ENCODE assay signal across 24 cellular contexts in the genomic region with DNA sequence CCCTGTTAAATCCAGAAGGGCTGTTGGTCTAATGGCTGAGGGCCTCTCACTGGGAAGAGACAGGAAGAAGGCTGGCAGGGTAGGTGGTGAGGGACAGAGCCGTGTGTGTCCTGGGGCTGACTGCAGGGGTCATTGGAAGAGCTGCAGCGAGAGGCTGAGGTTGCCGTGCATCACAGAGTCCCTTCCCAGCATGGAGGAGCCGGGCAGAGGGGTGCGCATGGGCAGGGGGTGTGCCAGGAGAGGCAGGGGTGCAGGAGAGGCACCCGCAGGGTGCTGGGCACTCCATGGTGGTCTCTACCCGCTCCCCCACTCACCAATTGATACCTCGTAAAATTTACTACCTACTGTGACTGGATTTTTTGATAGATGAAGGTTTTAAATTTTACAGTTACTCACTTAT.
DNase-seq lines count a peak whose midpoint lies in the region; ATAC-seq, FAIRE-seq and TF ChIP-seq lines count a peak whose summit lies in the region.
"Had no signal": no experiment of that assay in that cellular context is flagged by ENCODE, and none has a peak within 500 bp of the region (broad histone marks: within the 10 kb centered on the region; RNA-seq: fewer than 3 reads in every experiment).

No MANE protein-coding gene starts in this region.

- CTCF ChIA-PET in HEK293 (lab: Yijun Ruan, JAX), result no interaction called here

- H4K8ac ChIP-seq in neuronal stem cell (ENCODE audit: low read depth, low read length), result no peak overlapping the region

- H3K4me1 ChIP-seq in HEK293 (ENCODE audit: control insufficient read depth, insufficient read depth, low read length) (no peaks in the 10 kb centered on the region), kidney (ENCODE audit: control insufficient read depth in 1 of 2, insufficient read depth in 1 of 2, low read depth in 1 of 2, low read length in 2 of 2) (no peaks in the 10 kb centered on the region), neuronal stem cell (ENCODE audit: control insufficient read depth in 2 of 2, insufficient read depth in 1 of 2, low read depth in 1 of 2, low read length in 2 of 2) (no peaks in the 10 kb centered on the region)
- H3K4me1 ChIP-seq: BLaER1, HAP-1 had no signal

- no peak overlapping the region for H2AFZ ChIP-seq in neuronal stem cell (ENCODE audit: low read length)

- TF ChIP-seq CTCF in HEK293 (tag by site-specific recombination; IDR thresholded peaks at IDR 0.05), result no peak
- no peak for TF ChIP-seq CTCF in kidney (IDR thresholded peaks at IDR 0.05; ENCODE audit: borderline replicate concordance, extremely low read depth, insufficient read depth)

- no CpG with 5 or more reads among the region's 8 CpGs for WGBS in neuronal stem cell (ENCODE audit: extremely low coverage in 2 of 2, insufficient read length in 2 of 2, insufficient replicate concordance in 1 of 2), 2 donors

- no peak overlapping the region for H2AK5ac ChIP-seq in neuronal stem cell (ENCODE audit: low read depth, low read length)

- DNase-seq in ELF-1 (ENCODE audit: low read depth, low spot score) (peak; percentile 23), kidney (peak; percentile 26), neuronal stem cell (ENCODE audit: low spot score) (no peak), NCI-H226 (no peak)
- DNase-seq in activated naive CD4-positive, alpha-beta T cell treated with Interleukin-2 at 50 U/mL for 16 hours, result no peak
- DNase-seq: CD4-positive, CD25-positive, alpha-beta regulatory T cell; IMR-90; KG1; MG63; NCI-H1105 treated with DMSO at 0.1 percent for 48 hours; NCI-H146; NCI-H2029; NCI-H510A; NCI-H69; SHP77 had no signal

- intact Hi-C loops in kidney (cut with DNase I), result loop anchor here (10.0 kb wide), 1 partner anchor 811 kb away; no protein-coding TSS in a partner anchor

- no peak overlapping the region for H4K91ac ChIP-seq in neuronal stem cell (ENCODE audit: low read depth, low read length, poor library complexity)

- H2BK120ac ChIP-seq in neuronal stem cell (ENCODE audit: low read depth, low read length), result no peak overlapping the region

- no peak overlapping the region for H2BK12ac ChIP-seq in neuronal stem cell (ENCODE audit: low read length)

- H3K9me3 ChIP-seq in HEK293 (ENCODE audit: control insufficient read depth, insufficient read depth, low read depth, low read length) (no peaks in the 10 kb centered on the region), kidney (ENCODE audit: control insufficient read depth in 1 of 2, low read length in 2 of 2) (no peaks in the 10 kb centered on the region), neuronal stem cell (replicated peaks in 1 of 2; ENCODE audit: control insufficient read depth in 2 of 2, insufficient read depth in 1 of 2, low read depth in 1 of 2, low read length in 2 of 2) (no peaks in the 10 kb centered on the region)
- H3K9me3 ChIP-seq: BLaER1, HAP-1, MG63 had no signal

- no peak overlapping the region for H3K14ac ChIP-seq in neuronal stem cell (ENCODE audit: low read length)

- no peaks in the 10 kb centered on the region for H3K36me3 ChIP-seq in HEK293 (ENCODE audit: control insufficient read depth in 2 of 2, insufficient read depth in 1 of 2, low read length in 2 of 2)
- no peaks in the 10 kb centered on the region for H3K36me3 ChIP-seq in kidney (ENCODE audit: control insufficient read depth in 1 of 2, insufficient read depth in 2 of 2, low read length in 2 of 2)
- H3K36me3 ChIP-seq in neuronal stem cell (replicated peaks in 1 of 2; ENCODE audit: control insufficient read depth in 2 of 2, insufficient read depth in 2 of 2, low read length in 2 of 2), result no peaks in the 10 kb centered on the region
- H3K36me3 ChIP-seq: BLaER1, HAP-1, MG63 had no signal

- H3K4ac ChIP-seq in neuronal stem cell (ENCODE audit: low read length), result no peak overlapping the region

- no peak overlapping the region for H2BK15ac ChIP-seq in neuronal stem cell (ENCODE audit: low read length)

- H3K79me1 ChIP-seq in neuronal stem cell (ENCODE audit: low read depth, low read length), result no peaks in the 10 kb centered on the region

- no peak for ATAC-seq in GM21737 (IDR thresholded peaks at IDR 0.05; ENCODE audit: unreplicated experiment)
- ATAC-seq: Panc1 had no signal

- no peaks in the 10 kb centered on the region for H3K27me3 ChIP-seq in neuronal stem cell (ENCODE audit: control insufficient read depth in 3 of 3, insufficient read depth in 3 of 3, low read depth in 1 of 3, low read length in 3 of 3)
- H3K27me3 ChIP-seq: BLaER1, MG63 had no signal

- no peak overlapping the region for H3K4me2 ChIP-seq in neuronal stem cell (ENCODE audit: insufficient read depth, low read length, poor library complexity, severe bottlenecking)
- H3K4me2 ChIP-seq: BLaER1 had no signal

- no peak overlapping the region for H3K23ac ChIP-seq in neuronal stem cell (ENCODE audit: low read depth, low read length, poor library complexity)

- peak overlapping the region; percentile 57 for H3K18ac ChIP-seq in neuronal stem cell (ENCODE audit: low read length)

- POLR2A ChIA-PET in HEK293 (lab: Yijun Ruan, JAX), result no interaction called here

- H2BK5ac ChIP-seq in neuronal stem cell (ENCODE audit: low read length), result no peak overlapping the region

- H3K4me3 ChIP-seq in HEK293 (ENCODE audit: low read depth, low read length) (no peak overlapping the region), kidney (ENCODE audit: low read length in 2 of 2) (no peak overlapping the region), neuronal stem cell (ENCODE audit: low read length in 2 of 2) (no peak overlapping the region)
- H3K4me3 ChIP-seq: BLaER1, HAP-1, MG63 had no signal

- H3K9ac ChIP-seq in kidney (ENCODE audit: low read length in 2 of 2), result no peak overlapping the region
- H3K9ac ChIP-seq in neuronal stem cell (ENCODE audit: low read depth, low read length, poor library complexity), result no peak overlapping the region
- H3K9ac ChIP-seq: BLaER1 had no signal

- no peak overlapping the region for H3K27ac ChIP-seq in HEK293 (ENCODE audit: extremely low read depth, low read depth, low read length)
- H3K27ac ChIP-seq in kidney (ENCODE audit: low read depth in 2 of 2, low read length in 2 of 2), result no peak overlapping the region
- H3K27ac ChIP-seq in neuronal stem cell (replicated peaks; ENCODE audit: low read length), result no peak overlapping the region
- H3K27ac ChIP-seq: BLaER1, RWPE1 had no signal

- no peak for FAIRE-seq in kidney (lab: Jason Lieb, UNC)
- FAIRE-seq: A204.1, D721Med, GM18507 had no signal

TF ChIP-seq in HEK293, 187 proteins besides CTCF, POLR2A, EP300 and RAD21:
- TF ChIP-seq ZNF843 (tag by site-specific recombination; IDR thresholded peaks at IDR 0.05) (no peak), ZNF624 (tag by site-specific recombination; IDR thresholded peaks at IDR 0.05) (no peak), ZFHX2 (tag by site-specific recombination; conservative IDR thresholded peaks at IDR 0.05) (no peak), ZIC2 (tag by site-specific recombination; IDR thresholded peaks at IDR 0.05) (peak; percentile 59)
- TF ChIP-seq, protein P1, sequence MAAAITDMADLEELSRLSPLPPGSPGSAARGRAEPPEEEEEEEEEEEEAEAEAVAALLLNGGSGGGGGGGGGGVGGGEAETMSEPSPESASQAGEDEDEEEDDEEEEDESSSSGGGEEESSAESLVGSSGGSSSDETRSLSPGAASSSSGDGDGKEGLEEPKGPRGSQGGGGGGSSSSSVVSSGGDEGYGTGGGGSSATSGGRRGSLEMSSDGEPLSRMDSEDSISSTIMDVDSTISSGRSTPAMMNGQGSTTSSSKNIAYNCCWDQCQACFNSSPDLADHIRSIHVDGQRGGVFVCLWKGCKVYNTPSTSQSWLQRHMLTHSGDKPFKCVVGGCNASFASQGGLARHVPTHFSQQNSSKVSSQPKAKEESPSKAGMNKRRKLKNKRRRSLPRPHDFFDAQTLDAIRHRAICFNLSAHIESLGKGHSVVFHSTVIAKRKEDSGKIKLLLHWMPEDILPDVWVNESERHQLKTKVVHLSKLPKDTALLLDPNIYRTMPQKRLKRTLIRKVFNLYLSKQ (tag by site-specific recombination; IDR thresholded peaks at IDR 0.05; ENCODE audit: borderline replicate concordance), result no peak
- TF ChIP-seq, protein P2, sequence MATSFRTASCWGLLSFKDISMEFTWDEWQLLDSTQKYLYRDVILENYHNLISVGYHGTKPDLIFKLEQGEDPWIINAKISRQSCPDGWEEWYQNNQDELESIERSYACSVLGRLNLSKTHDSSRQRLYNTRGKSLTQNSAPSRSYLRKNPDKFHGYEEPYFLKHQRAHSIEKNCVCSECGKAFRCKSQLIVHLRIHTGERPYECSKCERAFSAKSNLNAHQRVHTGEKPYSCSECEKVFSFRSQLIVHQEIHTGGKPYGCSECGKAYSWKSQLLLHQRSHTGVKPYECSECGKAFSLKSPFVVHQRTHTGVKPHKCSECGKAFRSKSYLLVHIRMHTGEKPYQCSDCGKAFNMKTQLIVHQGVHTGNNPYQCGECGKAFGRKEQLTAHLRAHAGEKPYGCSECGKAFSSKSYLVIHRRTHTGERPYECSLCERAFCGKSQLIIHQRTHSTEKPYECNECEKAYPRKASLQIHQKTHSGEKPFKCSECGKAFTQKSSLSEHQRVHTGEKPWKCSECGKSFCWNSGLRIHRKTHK (tag by site-specific recombination; IDR thresholded peaks at IDR 0.05), result no peak

Comparison
In these comparisons a context has a peak if more than half of its experiments do, and no peak if none do; other contexts are left out.
1. DNase-seq: peak in ELF-1 (single experiment) and kidney (single experiment); none in neuronal stem cell (single experiment), NCI-H226 (single experiment) and activated naive CD4-positive, alpha-beta T cell treated with Interleukin-2 at 50 U/mL for 16 hours (single experiment).